Comparison of ENCODE assay signal across 8 cellular contexts in the genomic region with DNA sequence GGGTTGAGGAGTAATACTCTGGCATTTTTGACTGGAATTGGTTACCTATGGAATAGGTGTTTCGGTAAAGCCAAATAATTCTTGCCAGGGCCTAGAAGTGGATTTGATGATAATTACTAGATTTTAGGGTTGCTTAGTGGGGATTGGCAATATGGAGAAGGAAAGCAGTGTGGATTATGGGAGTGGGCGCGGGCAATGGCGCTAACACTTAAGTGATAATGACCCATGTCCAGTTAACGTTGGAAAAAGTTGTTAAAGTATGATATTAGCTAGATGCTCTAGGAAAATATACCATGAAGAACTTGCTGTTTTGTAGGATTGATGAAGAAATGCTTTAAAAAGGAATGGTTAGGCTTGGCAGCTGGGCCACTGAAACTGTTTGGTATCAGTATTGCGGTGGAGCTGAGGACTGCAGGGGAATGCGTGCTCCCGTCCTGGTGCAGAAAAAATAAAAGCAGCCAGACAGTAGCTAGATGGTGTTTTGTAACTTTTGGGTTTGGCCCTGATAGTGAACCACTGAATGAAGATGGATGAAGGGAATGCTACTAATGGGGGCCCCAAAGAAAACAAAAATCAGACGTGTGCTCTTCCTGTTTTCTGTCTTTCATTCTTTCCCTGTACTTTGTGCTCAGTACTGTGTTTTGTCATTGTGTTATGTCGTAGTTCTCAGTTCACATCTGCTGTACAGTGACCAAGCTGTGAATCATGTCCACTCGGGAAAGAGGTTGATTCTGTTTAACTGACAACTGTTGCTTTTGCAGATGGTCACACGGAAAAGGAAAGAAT. TPM values are rescaled to one million over a fixed set of nuclear protein-coding genes. Genes with fewer than 3 reads are reported as not detected.
DNase-seq lines count a peak whose midpoint lies in the region; ATAC-seq, FAIRE-seq and TF ChIP-seq lines count a peak whose summit lies in the region.

No MANE protein-coding gene starts in this region.

- H3K36me3 ChIP-seq in OCI-LY3 (replicated peaks; ENCODE audit: low read depth, low read length) = peaks cover 25% of the 10 kb centered on the region
- H3K36me3 ChIP-seq in astrocyte (ENCODE audit: insufficient read depth, low read length) = no peaks in the 10 kb centered on the region
- no peaks in the 10 kb centered on the region for H3K36me3 ChIP-seq in iPS-15b (ENCODE audit: control insufficient read depth, insufficient read depth, low read length)
- H3K36me3 ChIP-seq in sigmoid colon = no peaks in the 10 kb centered on the region

- no peak for TF ChIP-seq EP300 in sigmoid colon (IDR thresholded peaks at IDR 0.05)

- peak; percentile 27 for ATAC-seq in HG02798 (IDR thresholded peaks at IDR 0.05; ENCODE audit: poor library complexity, unreplicated experiment)

- H3K79me2 ChIP-seq in OCI-LY3 (ENCODE audit: low read length) (peaks cover 49% of the 10 kb centered on the region), astrocyte (ENCODE audit: insufficient read depth, low read length) (peaks cover 44% of the 10 kb centered on the region)

- no peak for FAIRE-seq in astrocyte (lab: Jason Lieb, UNC)

- H4K20me1 ChIP-seq in OCI-LY3 (ENCODE audit: insufficient read depth, low read length) (peaks cover 35% of the 10 kb centered on the region), astrocyte (ENCODE audit: insufficient read depth, low read length) (peaks cover 30% of the 10 kb centered on the region)

- H3K4me3 ChIP-seq in OCI-LY3 (ENCODE audit: low read length) = peak overlapping the region; percentile 88
- H3K4me3 ChIP-seq in astrocyte (ENCODE audit: insufficient read depth, low read depth, low read length) = peak overlapping the region; percentile 88
- peak overlapping the region; percentile 90 for H3K4me3 ChIP-seq in iPS-15b (ENCODE audit: low read depth, low read length)
- peak overlapping the region; percentile 59 to 90 (median 70) for H3K4me3 ChIP-seq in sigmoid colon

- H3K27me3 Mint-ChIP-seq in astrocyte (ENCODE audit: low read depth, unreplicated experiment) = no peaks in the 10 kb centered on the region

- H3K4me1 ChIP-seq in OCI-LY3 (ENCODE audit: low read length) = peaks cover 41% of the 10 kb centered on the region
- peaks cover 8% of the 10 kb centered on the region for H3K4me1 ChIP-seq in astrocyte (ENCODE audit: insufficient read depth, low read length)
- peaks cover 2% of the 10 kb centered on the region for H3K4me1 ChIP-seq in iPS-15b (ENCODE audit: control insufficient read depth, insufficient read depth, low read length)
- peaks cover 0 to 26% (median 19%) of the 10 kb centered on the region in 4 donors for H3K4me1 ChIP-seq in sigmoid colon

- H3K9me3 ChIP-seq in OCI-LY3 (ENCODE audit: insufficient read depth, low read length) (no peaks in the 10 kb centered on the region), astrocyte (ENCODE audit: insufficient read depth, low read depth, low read length) (no peaks in the 10 kb centered on the region), iPS-15b (ENCODE audit: control insufficient read depth, insufficient read depth, low read length) (no peaks in the 10 kb centered on the region), sigmoid colon (no peaks in the 10 kb centered on the region)

- peak overlapping the region; percentile 13 for H3K27ac Mint-ChIP-seq in astrocyte (ENCODE audit: unreplicated experiment)

- no peak for TF ChIP-seq POLR2A in sigmoid colon (IDR thresholded peaks at IDR 0.05)

- peak overlapping the region; percentile 91 for H3K9ac ChIP-seq in OCI-LY3 (ENCODE audit: low read length)
- peak overlapping the region; percentile 87 for H3K9ac ChIP-seq in astrocyte (ENCODE audit: low read length)
- peak overlapping the region; percentile 74 for H3K9ac ChIP-seq in iPS-15b (ENCODE audit: low read depth, low read length)

- H3K36me3 Mint-ChIP-seq in astrocyte (ENCODE audit: low read depth, unreplicated experiment) = no peaks in the 10 kb centered on the region

- WGBS in sigmoid colon, 2 donors = 1 to 5% methylated on average over 12 of the region's 12 CpGs

- H2AFZ ChIP-seq in OCI-LY3 (ENCODE audit: low read depth, low read length) = no peak overlapping the region
- H2AFZ ChIP-seq in astrocyte (ENCODE audit: low read depth, low read length) = peak overlapping the region; percentile 97

- H3K4me3 Mint-ChIP-seq in astrocyte (ENCODE audit: unreplicated experiment) = peak overlapping the region; percentile 88

- intact Hi-C loops in sigmoid colon (cut with DNase I) = loop anchor here (1.0 to 10.0 kb wide), 3 partner anchors 77 to 274 kb away; a partner anchor contains a TSS

- peak; percentile 68 for DNase-seq in activated effector memory CD4-positive, alpha-beta T cell treated with anti-CD3 and anti-CD28 coated beads, Interleukin-2, amount 50 U/mL, for 16 hours
- DNase-seq in activated effector memory CD4-positive, alpha-beta T cell treated with Interleukin-2 at 50 U/mL for 16 hours = no peak
- DNase-seq in astrocyte (ENCODE audit: low read depth) = peak; percentile 54
- no peak for DNase-seq in sigmoid colon
- DNase-seq in NCI-H1105 (lab: John Stamatoyannopoulos, UW) = no peak

- no peaks in the 10 kb centered on the region for H3K27me3 ChIP-seq in OCI-LY3 (ENCODE audit: low read depth, low read length)
- peaks cover 8% of the 10 kb centered on the region for H3K27me3 ChIP-seq in astrocyte (ENCODE audit: insufficient read depth, low read length)
- no peaks in the 10 kb centered on the region for H3K27me3 ChIP-seq in iPS-15b (ENCODE audit: control insufficient read depth, insufficient read depth, low read length)
- H3K27me3 ChIP-seq in sigmoid colon = no peaks in the 10 kb centered on the region

- H3K27ac ChIP-seq in OCI-LY3 (ENCODE audit: low read length) = peak overlapping the region; percentile 67
- H3K27ac ChIP-seq in astrocyte (ENCODE audit: low read depth, low read length) = peak overlapping the region; percentile 48
- peak overlapping the region; percentile 60 to 76 (median 65) for H3K27ac ChIP-seq in sigmoid colon

- peak overlapping the region; percentile 84 for H3K4me2 ChIP-seq in OCI-LY3 (ENCODE audit: low read length)
- H3K4me2 ChIP-seq in astrocyte (ENCODE audit: low read length) = peak overlapping the region; percentile 92

- H3K9me3 Mint-ChIP-seq in astrocyte (ENCODE audit: unreplicated experiment) = no peaks in the 10 kb centered on the region

- peaks cover 14% of the 10 kb centered on the region for H3K4me1 Mint-ChIP-seq in astrocyte (ENCODE audit: low read depth, unreplicated experiment)

- TF ChIP-seq CTCF in OCI-LY3 (IDR thresholded peaks at IDR 0.05; ENCODE audit: low read depth, low read length) (no peak), astrocyte (IDR thresholded peaks at IDR 0.05; ENCODE audit: insufficient read depth, low read depth, low read length) (peak; percentile 17), sigmoid colon (IDR thresholded peaks at IDR 0.05) (peak in 3 of 4 experiments; percentile 7 to 32 (median 23))

RNA-seq across cellular contexts. Expression of a gene that starts 0.9 kb away (rescaled TPM):
- total RNA-seq in astrocyte = 32.2 and 33.7 TPM in 2 replicates
- 10 to 100 TPM; 15.2 to 20.7 (median 18.6) TPM for total RNA-seq in sigmoid colon
- 10 to 100 TPM in 1 of 3 donors, 1 to 10 TPM in 2; 7.2 to 10.9 (median 7.9) TPM for polyA plus RNA-seq in sigmoid colon

Comparison
In these comparisons a context has a peak if more than half of its experiments do, and no peak if none do; other contexts are left out.
1. DNase-seq: peak in activated effector memory CD4-positive, alpha-beta T cell treated with anti-CD3 and anti-CD28 coated beads, Interleukin-2, amount 50 U/mL, for 16 hours (single experiment) and astrocyte (single experiment); none in activated effector memory CD4-positive, alpha-beta T cell treated with Interleukin-2 at 50 U/mL for 16 hours (single experiment), sigmoid colon (single experiment) and NCI-H1105 (single experiment).
2. Peak in every context shown above with its lines, with median percentiles within 50 percentile points of each other: H3K27ac ChIP-seq, H3K4me3 ChIP-seq and H3K9ac ChIP-seq.